ENCODE assay signal across 12 cellular contexts in genomic region chr10:23742368-23742767, GRCh38.
A peak's percentile ranks its signal among the peaks of the same experiment; 100 is the strongest.
DNase-seq lines count a peak whose midpoint lies in the region; ATAC-seq, FAIRE-seq and TF ChIP-seq lines count a peak whose summit lies in the region.
"Had no signal": no experiment of that assay in that cellular context is flagged by ENCODE, and none has a peak within 500 bp of the region (broad histone marks: within the 10 kb centered on the region; RNA-seq: fewer than 3 reads in every experiment).

No MANE protein-coding gene starts in this region.

- H3K9me3 ChIP-seq in esophagus squamous epithelium: no peaks in the 10 kb centered on the region
- H3K9me3 ChIP-seq: left lung had no signal

- H3K4me3 ChIP-seq in esophagus squamous epithelium: no peak overlapping the region
- H3K4me3 ChIP-seq: left lung had no signal

- WGBS in esophagus squamous epithelium, 2 donors: 76 to 90% methylated on average over 2 of the region's 2 CpGs

- no peak for TF ChIP-seq POLR2A in GM12891 (IDR thresholded peaks at IDR 0.05; ENCODE audit: low read depth, low read length)
- no peak for TF ChIP-seq POLR2A in esophagus squamous epithelium (IDR thresholded peaks at IDR 0.05)

- H3K27me3 ChIP-seq in esophagus squamous epithelium: peaks cover 0 to 9% (median 0%) of the 10 kb centered on the region in 4 donors
- H3K27me3 ChIP-seq: brain microvascular endothelial cell, left lung had no signal

- no peak for FAIRE-seq in GM12891 (lab: Jason Lieb, UNC)

- no peaks in the 10 kb centered on the region for H3K36me3 ChIP-seq in esophagus squamous epithelium
- H3K36me3 ChIP-seq: brain microvascular endothelial cell, left lung had no signal

- intact Hi-C loops in esophagus squamous epithelium (cut with DNase I): no loop called here

- no peak for TF ChIP-seq CTCF in esophagus squamous epithelium (IDR thresholded peaks at IDR 0.05)

- ATAC-seq in GM19452 (IDR thresholded peaks at IDR 0.05; ENCODE audit: unreplicated experiment) (peak; percentile 97), HG02981 (IDR thresholded peaks at IDR 0.05; ENCODE audit: unreplicated experiment) (peak; percentile 93)

- H3K27ac ChIP-seq in esophagus squamous epithelium: no peak overlapping the region
- H3K27ac ChIP-seq: brain microvascular endothelial cell, left lung had no signal

- H3K4me1 ChIP-seq in esophagus squamous epithelium: no peaks in the 10 kb centered on the region
- H3K4me1 ChIP-seq: left lung had no signal

- DNase-seq in GM12891 (ENCODE audit: insufficient read length, low spot score) (no peak), MV-4-11 (lab: John Stamatoyannopoulos, UW) (peak; percentile 93), esophagus squamous epithelium (lab: John Stamatoyannopoulos, UW) (no peak), NCI-H69 (lab: John Stamatoyannopoulos, UW) (no peak), activated gamma-delta T cell (lab: John Stamatoyannopoulos, UW) (no peak)
- no peak for DNase-seq in activated CD4-positive, CD25-positive, alpha-beta regulatory T cell treated with anti-CD3 and anti-CD28 coated beads, Interleukin-2, amount 50 U/mL, for 72 hours
- DNase-seq: brain microvascular endothelial cell; CD4-positive, CD25-positive, alpha-beta regulatory T cell; KG1; left lung had no signal

TF ChIP-seq in GM12891, 5 proteins besides CTCF, POLR2A, EP300 and RAD21:
- TF ChIP-seq SPI1 (IDR thresholded peaks at IDR 0.05; ENCODE audit: low read depth, low read length) (peak; percentile 89), TAF1 (IDR thresholded peaks at IDR 0.05; ENCODE audit: low read depth, low read length) (no peak), POU2F2 (IDR thresholded peaks at IDR 0.05; ENCODE audit: low read depth, low read length) (no peak), POLR2AphosphoS5 (IDR thresholded peaks at IDR 0.05; ENCODE audit: low read depth, low read length) (no peak), PAX5 (IDR thresholded peaks at IDR 0.05; ENCODE audit: insufficient read depth, low read length, severe bottlenecking) (no peak)
